10 cellular contexts compared by ENCODE assay signal in genomic region chr17:78884148-78884870, GRCh38. TPM values are rescaled to one million over a fixed set of nuclear protein-coding genes. Genes with fewer than 3 reads are reported as not detected.
A peak's percentile ranks its signal among the peaks of the same experiment; 100 is the strongest.
DNase-seq lines count a peak whose midpoint lies in the region; ATAC-seq lines count a peak whose summit lies in the region.
"Had no signal": no experiment of that assay in that cellular context is flagged by ENCODE, and none has a peak within 500 bp of the region (broad histone marks: within the 10 kb centered on the region; RNA-seq: fewer than 3 reads in every experiment).

No MANE protein-coding gene starts in this region.

- H3K36me3 ChIP-seq in iPS-15b (ENCODE audit: control insufficient read depth, insufficient read depth, low read length): peaks cover 2% of the 10 kb centered on the region

- H3K27me3 ChIP-seq in iPS-15b (ENCODE audit: control insufficient read depth, insufficient read depth, low read length): no peaks in the 10 kb centered on the region

- no peaks in the 10 kb centered on the region for H3K9me3 ChIP-seq in iPS-15b (ENCODE audit: control insufficient read depth, insufficient read depth, low read length)

- peak overlapping the region; percentile 54 for H3K9ac ChIP-seq in iPS-15b (ENCODE audit: low read depth, low read length)

- no peak overlapping the region for H3K4me3 ChIP-seq in iPS-15b (ENCODE audit: low read depth, low read length)

- intact Hi-C loops in sciatic nerve (cut with DNase I): no loop called here

- ATAC-seq in sciatic nerve: peak; percentile 2
- ATAC-seq in HG03025 (IDR thresholded peaks at IDR 0.05; ENCODE audit: low FRiP score, unreplicated experiment): no peak

- DNase-seq in Daoy (ENCODE audit: low read depth): peak; percentile 46
- peak; percentile 41 for DNase-seq in astrocyte of the hippocampus (ENCODE audit: low read depth, low spot score)
- DNase-seq in sciatic nerve (ENCODE audit: low spot score): no peak
- no peak for DNase-seq in DMS153 (lab: John Stamatoyannopoulos, UW)
- no peak for DNase-seq in NOMO-1 treated with dmso at 0.1 percent for 144 hours (lab: John Stamatoyannopoulos, UW; ENCODE audit: unreplicated experiment)
- no peak for DNase-seq in NCI-H1092 treated with DMSO at 0.1 percent for 48 hours (lab: John Stamatoyannopoulos, UW)
- DNase-seq: activated T-cell treated with anti-CD3 and anti-CD28 coated beads for 4 hours, natural killer cell had no signal

- peaks cover 4% of the 10 kb centered on the region for H3K4me1 ChIP-seq in iPS-15b (ENCODE audit: control insufficient read depth, insufficient read depth, low read length)

RNA-seq across cellular contexts. Expression of gene CEP295NL, which starts 18.7 kb away (rescaled TPM):
- 1.0 TPM in 1 of 2 replicates, not detected in the other for total RNA-seq in Daoy (2014; rRNA removed; shearing (Covaris generic))
- total RNA-seq in sciatic nerve: 16.7 TPM

RNA-seq across cellular contexts. Expression of gene TIMP2, which starts 40.9 kb away (rescaled TPM):
- 47.2 and 53.1 TPM in 2 replicates for total RNA-seq in Daoy (2014; rRNA removed; shearing (Covaris generic))
- 720 TPM for total RNA-seq in sciatic nerve

RNA-seq across cellular contexts. Expression of gene USP36, which starts 43.7 kb away (rescaled TPM):
- total RNA-seq in Daoy (2014; rRNA removed; shearing (Covaris generic)): 11.4 and 21.3 TPM in 2 replicates
- 109 TPM for total RNA-seq in sciatic nerve

Comparison
In these comparisons a context has a peak if more than half of its experiments do, and no peak if none do; other contexts are left out.
1. DNase-seq: peak in Daoy (single experiment) and astrocyte of the hippocampus (single experiment); none in sciatic nerve (single experiment), DMS153 (single experiment), NOMO-1 treated with dmso at 0.1 percent for 144 hours (single experiment) and NCI-H1092 treated with DMSO at 0.1 percent for 48 hours (single experiment).
2. RNA of gene TIMP2, which starts 40.9 kb away (total RNA-seq): 720 TPM in sciatic nerve (single experiment); 47.2 to 53.1 TPM in Daoy; every median in the first group is over 10 times any median in the second.